In the genomic region with DNA sequence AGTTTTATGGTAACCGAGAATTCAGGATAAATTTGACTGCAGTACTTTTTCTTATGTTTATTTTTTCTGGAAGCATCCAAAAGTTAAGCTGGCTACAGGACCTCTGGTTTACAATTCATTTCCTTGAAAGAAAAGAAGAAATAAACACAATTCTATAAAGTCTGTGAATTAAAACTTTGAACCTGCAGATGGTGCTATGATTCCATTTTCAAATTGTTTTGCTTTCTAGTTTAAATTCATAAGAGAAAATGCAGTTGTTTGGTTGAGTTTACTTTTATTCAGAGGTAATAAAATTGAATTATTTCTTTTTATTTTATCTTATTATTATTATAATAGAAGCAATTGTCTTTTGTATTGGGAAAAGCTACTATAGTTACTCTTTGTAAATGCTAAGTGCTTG, we compare ENCODE assay signal across 2 cellular contexts.
A peak's percentile ranks its signal among the peaks of the same experiment; 100 is the strongest.
TF ChIP-seq lines count a peak whose summit lies in the region.

No MANE protein-coding gene starts in this region.

TF ChIP-seq in GM12878, 131 proteins besides CTCF, POLR2A, EP300 and RAD21:
- TF ChIP-seq, protein P1, sequence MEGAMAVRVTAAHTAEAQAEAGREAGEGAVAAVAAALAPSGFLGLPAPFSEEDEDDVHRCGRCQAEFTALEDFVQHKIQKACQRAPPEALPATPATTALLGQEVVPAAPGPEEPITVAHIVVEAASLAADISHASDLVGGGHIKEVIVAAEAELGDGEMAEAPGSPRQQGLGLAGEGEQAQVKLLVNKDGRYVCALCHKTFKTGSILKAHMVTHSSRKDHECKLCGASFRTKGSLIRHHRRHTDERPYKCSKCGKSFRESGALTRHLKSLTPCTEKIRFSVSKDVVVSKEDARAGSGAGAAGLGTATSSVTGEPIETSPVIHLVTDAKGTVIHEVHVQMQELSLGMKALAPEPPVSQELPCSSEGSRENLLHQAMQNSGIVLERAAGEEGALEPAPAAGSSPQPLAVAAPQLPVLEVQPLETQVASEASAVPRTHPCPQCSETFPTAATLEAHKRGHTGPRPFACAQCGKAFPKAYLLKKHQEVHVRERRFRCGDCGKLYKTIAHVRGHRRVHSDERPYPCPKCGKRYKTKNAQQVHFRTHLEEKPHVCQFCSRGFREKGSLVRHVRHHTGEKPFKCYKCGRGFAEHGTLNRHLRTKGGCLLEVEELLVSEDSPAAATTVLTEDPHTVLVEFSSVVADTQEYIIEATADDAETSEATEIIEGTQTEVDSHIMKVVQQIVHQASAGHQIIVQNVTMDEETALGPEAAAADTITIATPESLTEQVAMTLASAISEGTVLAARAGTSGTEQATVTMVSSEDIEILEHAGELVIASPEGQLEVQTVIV (IDR thresholded peaks at IDR 0.05; ENCODE audit: borderline replicate concordance, partially characterized antibody), result no peak
- TF ChIP-seq EZH2 (IDR thresholded peaks at IDR 0.05; ENCODE audit: borderline replicate concordance, control insufficient read depth, low read depth, low read length), result no peak

TF ChIP-seq in HepG2, 621 proteins besides CTCF, POLR2A, EP300 and RAD21:
- TF ChIP-seq STAG1 (CRISPR knock-in tag; IDR thresholded peaks at IDR 0.05) (0 out of 2 replicates have a peak, but pooled peaks have one; percentile 6), ZNF34 (CRISPR knock-in tag; IDR thresholded peaks at IDR 0.05; ENCODE audit: borderline replicate concordance) (no peak)
TF ChIP-seq in HepG2: peak in this region for 1.
